Comparison of ENCODE assay signal across 8 cellular contexts in the genomic region with DNA sequence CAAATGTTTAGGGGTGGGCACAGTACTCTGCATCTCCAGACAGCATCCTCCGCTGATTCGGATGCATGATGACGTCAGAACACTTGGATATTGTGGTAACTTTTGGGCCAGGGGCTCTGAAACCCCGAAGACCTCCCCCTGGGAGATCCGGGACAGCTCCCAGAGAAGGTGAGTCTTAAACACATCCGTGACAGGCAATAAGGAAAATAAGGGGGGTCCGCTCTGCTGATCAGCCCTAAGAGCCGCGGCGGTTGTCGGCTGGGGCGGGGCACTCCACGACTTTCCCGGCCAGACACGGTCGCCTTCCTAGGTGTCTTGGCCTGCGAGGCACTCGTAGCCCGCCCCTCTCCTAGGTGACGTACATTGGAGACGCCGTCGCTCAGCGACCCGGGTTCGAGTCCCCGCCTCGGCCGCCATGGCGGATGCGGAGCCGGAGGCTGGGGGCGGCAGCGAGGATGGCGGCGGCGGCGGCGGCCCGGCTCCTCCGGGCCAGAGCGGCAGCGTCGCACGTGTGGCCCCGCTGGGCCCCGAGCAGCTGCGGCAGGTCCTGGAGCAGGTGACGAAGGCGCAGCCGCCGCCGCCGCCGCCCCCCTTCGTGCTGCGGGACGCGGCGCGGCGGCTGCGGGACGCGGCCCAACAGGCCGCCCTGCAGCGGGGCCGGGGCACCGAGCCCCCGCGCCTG. TPM values are rescaled to one million over a fixed set of nuclear protein-coding genes. Genes with fewer than 3 reads are reported as not detected.
A peak's percentile ranks its signal among the peaks of the same experiment; 100 is the strongest.
DNase-seq lines count a peak whose midpoint lies in the region; ATAC-seq, FAIRE-seq and TF ChIP-seq lines count a peak whose summit lies in the region.

A gene (plus strand): TSS at position 396 of the 682 bp plus-strand sequence. CDS start 20 bp downstream, at position 416.

- peak within 1 kb of the TSS; percentile 87 for H3K27ac ChIP-seq in keratinocyte (ENCODE audit: control insufficient read depth, insufficient read depth, low read length)

- peak; percentile 67 for TF ChIP-seq POLR2A in GM19099 (IDR thresholded peaks at IDR 0.05; ENCODE audit: extremely low read depth, insufficient read length, low read depth)

- ATAC-seq in HG03432 (IDR thresholded peaks at IDR 0.05; ENCODE audit: unreplicated experiment): peak; percentile 61

- H3K9me1 ChIP-seq in keratinocyte (ENCODE audit: control insufficient read depth, extremely low read depth, insufficient read depth, low read length): no peaks in the 10 kb centered on the region

- peak within 1 kb of the TSS; percentile 88 for H3K9ac ChIP-seq in keratinocyte (ENCODE audit: control insufficient read depth, extremely low read depth, insufficient read depth, low read length)

- H2AFZ ChIP-seq in keratinocyte (ENCODE audit: control insufficient read depth, low read length): peak within 1 kb of the TSS; percentile 84

- no peak for FAIRE-seq in keratinocyte (lab: Jason Lieb, UNC)

- dilution Hi-C loops in keratinocyte (cut with MboI; ENCODE audit: extremely low pct_ligation_motif_present, low sequenced_read_pairs): no loop called here

- peaks cover 2 to 4% of the 10 kb centered on the region in 2 experiments for H3K36me3 ChIP-seq in keratinocyte (ENCODE audit: control insufficient read depth in 2 of 2, extremely low read depth in 1 of 2, insufficient read depth in 2 of 2, low read length in 2 of 2)

- H3K4me1 ChIP-seq in keratinocyte (ENCODE audit: control insufficient read depth, extremely low read depth, insufficient read depth, low read length): peaks cover 37% of the 10 kb centered on the region

- no peaks in the 10 kb centered on the region for H4K20me1 ChIP-seq in keratinocyte (ENCODE audit: control insufficient read depth, extremely low read depth, insufficient read depth, low read length)

- DNase-seq in AG09319 (ENCODE audit: extremely low read depth, low read depth) (peak; percentile 77), NCI-H510A treated with DMSO at 0.1 percent for 48 hours (lab: John Stamatoyannopoulos, UW) (peak; percentile 70), keratinocyte (ENCODE audit: low read depth, low spot score) (peak; percentile 35)
- DNase-seq in activated CD4-positive, CD25-positive, alpha-beta regulatory T cell treated with anti-CD3 and anti-CD28 coated beads, Interleukin-2, amount 50 U/mL, for 72 hours: peak; percentile 98
- peak; percentile 91 for DNase-seq in central memory CD4-positive, alpha-beta T cell
- peak; percentile 90 to 93 (median 91) for DNase-seq in stimulated activated CD4-positive, alpha-beta T cell treated with anti-CD3 and anti-CD28 coated beads, Interleukin-12 subunit alpha, Interleukin-12 subunit beta, amount 100 ng/mL, for 48 hours (ENCODE audit: low read depth in 2 of 3, low spot score in 1 of 3)

- no peak for TF ChIP-seq CTCF in AG09319 (IDR thresholded peaks at IDR 0.05; ENCODE audit: low read depth, low read length)
- TF ChIP-seq CTCF in keratinocyte (optimal IDR thresholded peaks at IDR 0.05 in 1 of 3, IDR thresholded peaks at IDR 0.05 in 1 of 3, conservative IDR thresholded peaks at IDR 0.05 in 1 of 3; ENCODE audit: extremely low read depth in 1 of 3, insufficient read depth in 2 of 3, low read length in 3 of 3): no peak

- peak within 1 kb of the TSS; percentile 96 for H3K4me2 ChIP-seq in keratinocyte (ENCODE audit: control insufficient read depth, extremely low read depth, insufficient read depth, low read depth, low read length)

- H3K79me2 ChIP-seq in keratinocyte (ENCODE audit: control insufficient read depth, insufficient read depth, low read length): peaks cover 9% of the 10 kb centered on the region

- H3K9me3 ChIP-seq in keratinocyte (ENCODE audit: control insufficient read depth, low read depth, low read length): no peaks in the 10 kb centered on the region

- H3K4me3 ChIP-seq in keratinocyte (ENCODE audit: control insufficient read depth in 2 of 3, extremely low read depth in 1 of 3, insufficient read depth in 2 of 3, low read depth in 1 of 3, low read length in 3 of 3): peak within 1 kb of the TSS; percentile 83 to 94 (median 88)

- no peaks in the 10 kb centered on the region for H3K27me3 ChIP-seq in keratinocyte (ENCODE audit: control insufficient read depth, extremely low read depth, insufficient read depth, low read length)

RNA-seq across cellular contexts. Expression of the gene that starts here (rescaled TPM):
- polyA plus RNA-seq in keratinocyte: 9.9 to 11.0 TPM (median 10.9 TPM) in 3 replicates
- 6.7 TPM for polyA plus RNA-seq in keratinocyte (2011; ENCODE audit: low read depth)
- polyA plus RNA-seq in keratinocyte (2011; cell fraction: cytosol; rRNA removed): 5.5 and 6.5 TPM in 2 replicates
- polyA plus RNA-seq in keratinocyte (2011; cell fraction: nucleus; rRNA removed): 32.9 and 37.3 TPM in 2 replicates
- 6.6 and 8.6 TPM in 2 replicates for polyA plus RNA-seq in keratinocyte (2012; ENCODE audit: low replicate concordance)
- polyA minus RNA-seq in keratinocyte: 3.1 to 13.4 TPM (median 9.4 TPM) in 3 replicates
- 9.0 TPM for polyA minus RNA-seq in keratinocyte (2011; cell fraction: cytosol; rRNA and poly(A)+ RNA removed)
- 8.5 and 11.6 TPM in 2 replicates for polyA minus RNA-seq in keratinocyte (2011; cell fraction: nucleus; rRNA and poly(A)+ RNA removed)

Comparison
In these comparisons a context has a peak if more than half of its experiments do, and no peak if none do; other contexts are left out.
1. Peak in every context shown above with its lines: DNase-seq, ATAC-seq, H3K4me3 ChIP-seq and H3K27ac ChIP-seq.
2. DNase-seq: peak in every context shown above with its lines; median percentile 98 in activated CD4-positive, CD25-positive, alpha-beta regulatory T cell treated with anti-CD3 and anti-CD28 coated beads, Interleukin-2, amount 50 U/mL, for 72 hours; 91 in central memory CD4-positive, alpha-beta T cell; 91 in stimulated activated CD4-positive, alpha-beta T cell treated with anti-CD3 and anti-CD28 coated beads, Interleukin-12 subunit alpha, Interleukin-12 subunit beta, amount 100 ng/mL, for 48 hours; 77 in AG09319; 70 in NCI-H510A treated with DMSO at 0.1 percent for 48 hours; 35 in keratinocyte.